ENCODE assay signal across 15 cellular contexts in the genomic region with DNA sequence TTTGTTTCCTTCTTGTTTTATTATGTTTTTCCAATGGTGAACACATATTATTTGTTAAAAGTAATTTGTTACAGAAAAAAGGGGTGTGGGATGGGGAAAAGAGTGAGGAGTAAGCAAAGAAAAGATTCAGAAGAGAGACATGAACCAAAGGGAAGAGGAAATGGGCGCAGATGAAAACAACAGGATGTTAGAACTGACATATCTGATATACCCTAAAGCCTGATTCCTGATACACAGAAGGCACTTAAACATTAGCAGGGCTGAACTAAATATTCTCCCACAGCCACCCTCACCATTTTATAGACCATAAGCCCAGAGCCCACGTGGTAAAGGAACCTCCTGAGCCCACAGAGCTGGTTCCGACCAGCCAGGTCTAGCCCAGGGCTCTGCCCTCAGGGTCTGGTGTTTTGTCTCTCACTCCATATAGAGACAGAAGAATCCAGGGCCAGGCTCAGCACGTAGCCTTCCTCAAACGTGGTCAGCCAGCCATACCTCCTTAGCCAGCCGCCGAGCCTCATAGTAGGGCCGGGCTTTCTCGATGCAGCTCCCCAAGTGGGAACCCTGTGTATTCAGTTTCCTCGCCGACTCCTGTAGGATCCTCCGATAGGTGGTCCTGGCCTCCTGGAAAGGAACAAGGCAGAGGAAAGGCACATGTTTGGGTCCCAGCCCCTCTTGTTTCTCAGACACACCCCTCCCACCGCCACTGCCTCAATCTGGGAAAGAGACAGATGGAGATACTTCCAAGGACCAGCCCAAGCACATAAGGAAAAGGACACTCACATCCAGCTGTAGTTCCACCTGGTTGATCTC. TPM values are rescaled to one million over a fixed set of nuclear protein-coding genes. Genes with fewer than 3 reads are reported as not detected.
DNase-seq lines count a peak whose midpoint lies in the region; ATAC-seq and TF ChIP-seq lines count a peak whose summit lies in the region.
"Had no signal": no experiment of that assay in that cellular context is flagged by ENCODE, and none has a peak within 500 bp of the region (broad histone marks: within the 10 kb centered on the region; RNA-seq: fewer than 3 reads in every experiment).

No MANE protein-coding gene starts in this region.

- H3K4me3 ChIP-seq in brain microvascular endothelial cell (ENCODE audit: low read depth, low read length): no peak overlapping the region
- H3K4me3 ChIP-seq: colonic mucosa, GM23248, Peyer's patch had no signal

- H4K91ac ChIP-seq in H9 (ENCODE audit: insufficient read length, low read depth, low read length): no peak overlapping the region

- H3K27me3 Mint-ChIP-seq in H9 (ENCODE audit: low read depth) (no peaks in the 10 kb centered on the region), osteocyte (ENCODE audit: unreplicated experiment) (no peaks in the 10 kb centered on the region)

- in situ Hi-C loops in brain microvascular endothelial cell (cut with HindIII; ENCODE audit: low pct_ligation_motif_present, low sequenced_read_pairs): no loop called here

- H2BK15ac ChIP-seq in H9 (ENCODE audit: low read depth, low read length): no peak overlapping the region

- H3K9me3 Mint-ChIP-seq in H9 (no peaks in the 10 kb centered on the region), osteocyte (ENCODE audit: unreplicated experiment) (no peaks in the 10 kb centered on the region)
- no peaks in the 10 kb centered on the region for H3K9me3 Mint-ChIP-seq in activated naive CD4-positive, alpha-beta T cell treated with anti-CD3 and anti-CD28 coated beads, Interleukin-2, amount 50 U/mL, for 72 hours

- TF ChIP-seq CTCF in H9 (conservative IDR thresholded peaks at IDR 0.05) (no peak), omental fat pad (IDR thresholded peaks at IDR 0.05) (no peak), brain microvascular endothelial cell (IDR thresholded peaks at IDR 0.05; ENCODE audit: low read depth, low read length, missing control alignments) (no peak), osteocyte (IDR thresholded peaks at IDR 0.05) (no peak)

- no peaks in the 10 kb centered on the region for H3K9me3 ChIP-seq in H9 (ENCODE audit: control insufficient read depth, low read depth, low read length)
- H3K9me3 ChIP-seq: colonic mucosa, Peyer's patch had no signal

- no peak overlapping the region for H3K56ac ChIP-seq in H9 (ENCODE audit: insufficient read length, low read depth, low read length)

- H3K27ac ChIP-seq in H9 (ENCODE audit: insufficient read length, low read depth, low read length): no peak overlapping the region
- H3K27ac ChIP-seq in brain microvascular endothelial cell: no peak overlapping the region
- H3K27ac ChIP-seq: colonic mucosa, GM23248, Peyer's patch, WERI-Rb-1 had no signal

- H4K20me1 ChIP-seq in H9 (ENCODE audit: control insufficient read depth, insufficient read depth, insufficient read length): no peaks in the 10 kb centered on the region

- DNase-seq in activated effector memory CD4-positive, alpha-beta T cell treated with anti-CD3 and anti-CD28 coated beads, Interleukin-2, amount 50 U/mL, for 16 hours: peak; percentile 55
- no peak for DNase-seq in activated effector memory CD4-positive, alpha-beta T cell treated with Interleukin-2 at 50 U/mL for 16 hours
- no peak for DNase-seq in H9
- DNase-seq in activated naive CD4-positive, alpha-beta T cell treated with anti-CD3 and anti-CD28 coated beads, Interleukin-2, amount 50 U/mL, for 72 hours (ENCODE audit: low spot score in 2 of 2): no peak
- DNase-seq in omental fat pad (ENCODE audit: low spot score): peak; percentile 16
- no peak for DNase-seq in brain microvascular endothelial cell
- no peak for DNase-seq in osteocyte (ENCODE audit: extremely low spot score, unreplicated experiment)
- DNase-seq: aorta, colonic mucosa, GDM1, GM23248, NCI-H1417 treated with DMSO at 0.1 percent for 48 hours, WERI-Rb-1 had no signal

- H3T11ph ChIP-seq in H9 (ENCODE audit: low read length): no peak overlapping the region

- WGBS in H9 (ENCODE audit: extremely low coverage, insufficient read length, low lambda C conversion rate): no CpG with 5 or more reads among the region's 13 CpGs

- no peak overlapping the region for H2BK12ac ChIP-seq in H9 (ENCODE audit: insufficient read length, low read depth, low read length)

- H2BK5ac ChIP-seq in H9 (ENCODE audit: insufficient read length, low read length): no peak overlapping the region

- H3K14ac ChIP-seq in H9 (ENCODE audit: insufficient read depth, low read length): no peak overlapping the region

- H3K36me3 ChIP-seq in brain microvascular endothelial cell (replicated peaks): peaks cover 66% of the 10 kb centered on the region

- H3K4me1 Mint-ChIP-seq in H9 (peaks cover 21 to 27% of the 10 kb centered on the region in 2 experiments), osteocyte (ENCODE audit: unreplicated experiment) (peaks cover 8% of the 10 kb centered on the region)

- no peak overlapping the region; a peak in 1 of 5 replicates for H3K4me3 Mint-ChIP-seq in H9
- H3K4me3 Mint-ChIP-seq in osteocyte (ENCODE audit: unreplicated experiment): no peak overlapping the region

- no peak overlapping the region for H2BK20ac ChIP-seq in H9 (ENCODE audit: low read depth, low read length, poor library complexity, severe bottlenecking)

- H3K27ac Mint-ChIP-seq in H9 (peak overlapping the region; percentile 9 to 93 (median 90); a peak in 3 of 7 replicates), osteocyte (ENCODE audit: unreplicated experiment) (no peak overlapping the region)
- peak overlapping the region; percentile 65 to 89 for H3K27ac Mint-ChIP-seq in activated naive CD4-positive, alpha-beta T cell treated with anti-CD3 and anti-CD28 coated beads, Interleukin-2, amount 50 U/mL, for 72 hours

- no peak overlapping the region for H3K23ac ChIP-seq in H9 (ENCODE audit: insufficient read length, low read depth, low read length)

- no peaks in the 10 kb centered on the region for H3K23me2 ChIP-seq in H9 (ENCODE audit: insufficient read length, low read depth, low read length, poor library complexity, severe bottlenecking)

- H3K27me3 ChIP-seq in H9 (ENCODE audit: insufficient read depth, low read length) (no peaks in the 10 kb centered on the region), brain microvascular endothelial cell (replicated peaks) (no peaks in the 10 kb centered on the region)
- H3K27me3 ChIP-seq: colonic mucosa, Peyer's patch had no signal

- no peak overlapping the region for H3K9ac ChIP-seq in H9 (ENCODE audit: extremely low read depth, insufficient read length, low read length)
- H3K9ac ChIP-seq: GM23248 had no signal

- H3K79me2 ChIP-seq in H9 (ENCODE audit: insufficient read depth, low read length): no peaks in the 10 kb centered on the region; the same call in 1 of the 2 replicates

- no peak overlapping the region for H3K4ac ChIP-seq in H9 (ENCODE audit: low read depth, low read length)

- no peak overlapping the region for H2AFZ ChIP-seq in H9 (ENCODE audit: low read length)
- H2AFZ ChIP-seq: GM23248 had no signal

- no peak overlapping the region for H4K8ac ChIP-seq in H9 (replicated peaks; ENCODE audit: insufficient read length, low read depth, low read length)

- no peak overlapping the region for H3K4me2 ChIP-seq in H9 (ENCODE audit: insufficient read depth, insufficient read length, low read length)

- no peak overlapping the region for H4K5ac ChIP-seq in H9 (ENCODE audit: insufficient read length, low read depth, low read length)

- H3K79me1 ChIP-seq in H9 (ENCODE audit: insufficient read depth, low read depth, low read length, poor library complexity, severe bottlenecking): no peaks in the 10 kb centered on the region

- H3K4me1 ChIP-seq in H9 (ENCODE audit: insufficient read depth, low read length): peaks cover 2% of the 10 kb centered on the region; the same call in 1 of the 2 replicates
- H3K4me1 ChIP-seq: colonic mucosa had no signal

- no peak overlapping the region for H2AK5ac ChIP-seq in H9 (ENCODE audit: insufficient read length, low read length)

- H3K18ac ChIP-seq in H9 (ENCODE audit: insufficient read length, low read depth, low read length): no peak overlapping the region

- H3K36me3 Mint-ChIP-seq in H9 (ENCODE audit: insufficient read depth in 1 of 3, low read depth in 3 of 3) (peaks cover 30 to 67% (median 65%) of the 10 kb centered on the region in 3 experiments), osteocyte (ENCODE audit: unreplicated experiment) (peaks cover 52% of the 10 kb centered on the region)
- peaks cover 12 to 47% of the 10 kb centered on the region in 2 donors for H3K36me3 Mint-ChIP-seq in activated naive CD4-positive, alpha-beta T cell treated with anti-CD3 and anti-CD28 coated beads, Interleukin-2, amount 50 U/mL, for 72 hours

- no peak overlapping the region for H2BK120ac ChIP-seq in H9 (ENCODE audit: low read depth, low read length, poor library complexity, severe bottlenecking)

- ATAC-seq in activated naive CD4-positive, alpha-beta T cell treated with anti-CD3 and anti-CD28 coated beads, Interleukin-2, amount 50 U/mL, for 72 hours: no peak
- ATAC-seq in omental fat pad (ENCODE audit: low FRiP score): no peak
- no peak for ATAC-seq in HG03460 (IDR thresholded peaks at IDR 0.05; ENCODE audit: unreplicated experiment)

RNA-seq across cellular contexts. Expression of gene SH3BP5L, which starts 9.5 kb away (rescaled TPM):
- 27.6 and 28.8 TPM in 2 replicates for total RNA-seq in H9 (2021)
- total RNA-seq in activated naive CD4-positive, alpha-beta T cell treated with anti-CD3 and anti-CD28 coated beads, Interleukin-2, amount 50 U/mL, for 72 hours: 10 to 100 TPM; 19.3 to 33.9 TPM
- 10 to 100 TPM in 3 of 4 donors, 1 to 10 TPM in 1; 9.7 to 20.0 (median 15.2) TPM for total RNA-seq in omental fat pad
- 32.4 and 33.2 TPM in 2 replicates for total RNA-seq in osteocyte

RNA-seq across cellular contexts. Expression of gene ZNF672, which starts 21.8 kb away (rescaled TPM):
- total RNA-seq in H9 (2021) (28.5 and 29.4 TPM in 2 replicates), omental fat pad (10 to 100 TPM; 25.5 to 40.8 (median 26.8) TPM), osteocyte (21.1 and 24.1 TPM in 2 replicates)
- total RNA-seq in activated naive CD4-positive, alpha-beta T cell treated with anti-CD3 and anti-CD28 coated beads, Interleukin-2, amount 50 U/mL, for 72 hours: 10 to 100 TPM; 46.4 to 54.9 TPM

RNA-seq across cellular contexts. Expression of gene ZNF692, which starts 42.6 kb away (rescaled TPM):
- total RNA-seq in H9 (2021) (40.0 and 40.1 TPM in 2 replicates), omental fat pad (10 to 100 TPM; 18.4 to 30.6 (median 24.8) TPM), osteocyte (32.1 and 39.9 TPM in 2 replicates)
- 100 to 1,000 TPM in 1 of 2 donors, 10 to 100 TPM in 1; 93.0 to 152 TPM for total RNA-seq in activated naive CD4-positive, alpha-beta T cell treated with anti-CD3 and anti-CD28 coated beads, Interleukin-2, amount 50 U/mL, for 72 hours

Comparison
In these comparisons a context has a peak if more than half of its experiments do, and no peak if none do; other contexts are left out.
1. DNase-seq: peak in activated effector memory CD4-positive, alpha-beta T cell treated with anti-CD3 and anti-CD28 coated beads, Interleukin-2, amount 50 U/mL, for 16 hours (single experiment) and omental fat pad (single experiment); none in activated effector memory CD4-positive, alpha-beta T cell treated with Interleukin-2 at 50 U/mL for 16 hours (single experiment), H9 (single experiment), activated naive CD4-positive, alpha-beta T cell treated with anti-CD3 and anti-CD28 coated beads, Interleukin-2, amount 50 U/mL, for 72 hours (0 of 2), brain microvascular endothelial cell (single experiment) and osteocyte (single experiment).